Comparison of ENCODE assay signal across 27 cellular contexts in the genomic region with DNA sequence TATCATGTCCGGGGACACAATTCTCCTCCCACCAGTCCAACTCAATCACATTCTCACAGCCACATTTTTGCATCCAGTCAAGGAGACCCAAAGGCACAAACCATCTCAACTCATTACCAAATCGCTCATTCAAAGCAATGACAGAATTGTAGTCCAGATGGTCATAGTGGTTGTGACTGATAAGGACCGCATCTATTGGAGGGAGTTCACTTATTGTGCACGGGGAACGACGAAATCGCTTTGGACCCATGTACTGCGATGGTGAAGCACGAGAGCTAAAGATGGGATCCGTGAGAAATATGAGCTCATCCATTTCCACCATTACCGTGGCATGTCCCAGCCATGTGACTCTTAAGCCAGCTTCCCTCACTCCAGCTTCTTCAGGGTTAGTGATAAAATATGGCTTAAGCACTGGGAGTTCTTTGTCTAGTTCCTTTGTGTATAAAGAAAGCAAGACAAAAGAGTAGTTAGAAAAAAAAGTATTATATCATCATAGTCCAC.
"Had no signal": no experiment of that assay in that cellular context is flagged by ENCODE, and none has a peak within 500 bp of the region (broad histone marks: within the 10 kb centered on the region; RNA-seq: fewer than 3 reads in every experiment).

No MANE protein-coding gene starts in this region.

- H3K27ac ChIP-seq: colonic mucosa, parathyroid adenoma, psoas muscle, right atrium auricular region, stomach, suprapubic skin, uterus, VCaP had no signal

- H3K4me1 ChIP-seq: parathyroid adenoma, psoas muscle, right atrium auricular region, suprapubic skin, uterus had no signal

- H3K27me3 ChIP-seq: colonic mucosa, right atrium auricular region, stomach, suprapubic skin, uterus had no signal

- DNase-seq: activated CD4-positive, alpha-beta T cell treated with anti-CD3 and anti-CD28 coated beads for 4 hours; activated CD4-positive, alpha-beta T cell treated with anti-CD3 and anti-CD28 coated beads, Interleukin-2, amount 50 U/mL, for 4 hours; activated CD8-positive, alpha-beta memory T cell treated with anti-CD3 and anti-CD28 coated beads for 24 hours; activated effector memory CD4-positive, alpha-beta T cell treated with anti-CD3 and anti-CD28 coated beads, Interleukin-2, amount 50 U/mL, for 16 hours; activated naive CD4-positive, alpha-beta T cell treated with anti-CD3 and anti-CD28 coated beads, Interleukin-2, amount 50 U/mL, for 16 hours; activated T-cell treated with anti-CD3 and anti-CD28 coated beads, Interleukin-2, amount 50 U/mL, for 1 hour; amniotic stem cell; colonic mucosa; effector memory CD8-positive, alpha-beta T cell; foreskin fibroblast; head of caudate nucleus; hippocampal formation; left colon; naive B cell; nephron progenitor cell; nucleus accumbens; psoas muscle; stimulated activated CD4-positive, alpha-beta T cell treated with anti-CD3 and anti-CD28 coated beads, Interleukin-1b, Interleukin-23, amount 100 ng/mL, for 48 hours; stimulated activated naive B cell treated with anti-CD40 and anti-IgM and Interleukin-4, amounts not matched to agents 10 μg/mL and 1 μg/mL and 100 μg/mL, for 72 hours; stomach; uterus had no signal

- H3K4me3 ChIP-seq: colonic mucosa, psoas muscle, right atrium auricular region, smooth muscle cell, stomach, suprapubic skin, uterus had no signal

- ATAC-seq: effector memory CD8-positive, alpha-beta T cell; esophagus mucosa; left colon; psoas muscle; stimulated activated naive B cell treated with anti-CD40 and anti-IgM and Interleukin-4, amounts not matched to agents 10 μg/mL and 1 μg/mL and 100 μg/mL, for 72 hours had no signal

- H3K36me3 ChIP-seq: colonic mucosa, uterus had no signal

- H3K9me3 ChIP-seq: colonic mucosa, psoas muscle, right atrium auricular region, stomach, suprapubic skin, uterus had no signal
